ENCODE assay signal across 21 cellular contexts in the genomic region with DNA sequence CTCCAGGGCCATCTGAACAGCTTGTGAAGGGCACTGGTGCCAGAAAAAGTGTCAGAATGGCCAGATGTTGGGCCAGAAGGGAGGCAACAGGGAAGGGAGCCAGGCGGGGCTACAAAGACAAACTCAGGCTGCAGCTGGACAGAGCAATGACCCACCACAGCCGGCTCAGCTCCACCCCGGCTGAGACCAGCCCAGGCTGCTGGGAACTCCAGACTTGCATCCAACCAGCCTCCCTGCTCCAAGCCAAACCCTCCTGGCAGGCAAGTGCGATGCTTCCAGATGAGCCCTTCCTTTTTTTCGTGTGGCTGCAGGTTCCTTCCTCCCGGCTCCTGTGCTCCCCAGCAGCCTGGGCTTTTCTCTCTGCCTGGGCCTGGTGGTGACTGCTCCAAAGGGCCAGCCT.
DNase-seq lines count a peak whose midpoint lies in the region; ATAC-seq and TF ChIP-seq lines count a peak whose summit lies in the region.
"Had no signal": no experiment of that assay in that cellular context is flagged by ENCODE, and none has a peak within 500 bp of the region (broad histone marks: within the 10 kb centered on the region; RNA-seq: fewer than 3 reads in every experiment).

No MANE protein-coding gene starts in this region.

- no peak overlapping the region for H3K4me3 ChIP-seq in right atrium auricular region
- H3K4me3 ChIP-seq: SJSA1 had no signal

- intact Hi-C loops in Right ventricle myocardium inferior (cut with DNase I) (no loop called here), left ventricle myocardium superior (cut with micrococcal nuclease) (no loop called here), sciatic nerve (cut with DNase I) (no loop called here)

- H3K4me1 ChIP-seq in right atrium auricular region, result no peaks in the 10 kb centered on the region
- H3K4me1 ChIP-seq: SJSA1 had no signal

- H3K36me3 ChIP-seq in right atrium auricular region, result no peaks in the 10 kb centered on the region
- H3K36me3 ChIP-seq: SJSA1 had no signal

- H3K27ac ChIP-seq in right atrium auricular region, result no peak overlapping the region
- H3K27ac ChIP-seq: SJSA1 had no signal

- no peak for TF ChIP-seq CTCF in right atrium auricular region (IDR thresholded peaks at IDR 0.05)

- no peaks in the 10 kb centered on the region for H3K27me3 ChIP-seq in right atrium auricular region
- H3K27me3 ChIP-seq: SJSA1 had no signal

- ATAC-seq in Right ventricle myocardium inferior (peak; percentile 71), left ventricle myocardium superior (peak; percentile 94), sciatic nerve (peak; percentile 24), GM21360 (IDR thresholded peaks at IDR 0.05; ENCODE audit: unreplicated experiment) (no peak)
- ATAC-seq: CD8-positive, alpha-beta T cell; Panc1 had no signal

- no peak for DNase-seq in Right ventricle myocardium inferior (ENCODE audit: missing footprints)
- no peak for DNase-seq in right atrium auricular region (ENCODE audit: low spot score)
- DNase-seq in left ventricle myocardium superior, result peak; percentile 65
- no peak for DNase-seq in sciatic nerve (ENCODE audit: low spot score)
- DNase-seq in NCI-H510A (lab: John Stamatoyannopoulos, UW), result no peak
- no peak for DNase-seq in HT-29 (ENCODE audit: low spot score)
- DNase-seq in activated effector memory CD4-positive, alpha-beta T cell treated with anti-CD3 and anti-CD28 coated beads, Interleukin-2, amount 50 U/mL, for 16 hours, result no peak
- DNase-seq: 8988T; AML-193; C1 segment of cervical spinal cord; CD8-positive, alpha-beta T cell; DMS153; NCI-H1105; NCI-H146; NCI-H2029; NCI-H226; NCI-H524; NCI-H774 had no signal

- peaks cover 0 to 30% of the 10 kb centered on the region in 2 donors for H3K9me3 ChIP-seq in right atrium auricular region
